Comparison of ENCODE assay signal across 8 cellular contexts in the genomic region with DNA sequence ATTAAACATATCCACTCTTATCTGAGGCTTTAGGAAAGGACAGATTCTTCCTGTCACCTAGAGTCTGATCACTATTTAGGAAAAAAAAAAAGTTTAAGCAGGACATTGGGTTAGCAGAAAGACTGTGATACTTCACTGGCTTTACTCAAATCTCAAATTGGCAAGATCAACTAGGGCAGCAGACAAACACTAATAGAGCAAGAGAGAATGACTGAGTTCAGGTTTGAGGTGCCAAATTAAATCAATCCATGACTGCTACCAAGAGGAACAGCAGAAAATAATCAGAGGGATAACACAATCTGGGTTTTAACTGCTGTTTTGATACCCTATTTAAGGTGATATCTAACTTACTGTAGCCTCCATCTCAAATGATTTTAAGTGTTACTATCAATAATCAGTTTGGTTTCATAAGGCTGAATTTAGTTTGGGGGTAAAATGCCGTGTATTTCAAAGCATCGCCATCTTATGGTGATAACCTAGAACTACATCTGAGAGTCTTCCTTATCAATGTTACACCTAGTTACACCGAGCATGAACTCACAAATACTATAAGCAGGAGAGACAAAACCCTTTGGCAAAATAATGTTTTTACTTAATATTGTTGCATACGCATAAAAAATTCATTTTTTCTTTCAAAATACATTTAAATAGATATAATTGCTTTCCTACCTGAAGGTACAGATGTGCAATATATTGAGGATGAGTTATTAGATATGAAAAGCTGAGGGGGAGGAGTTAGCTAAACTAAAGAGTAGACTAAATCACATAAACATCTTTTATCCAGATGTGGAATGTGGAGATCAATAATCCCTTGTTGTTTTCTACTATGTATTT.
A peak's percentile ranks its signal among the peaks of the same experiment; 100 is the strongest.
DNase-seq lines count a peak whose midpoint lies in the region; ATAC-seq and TF ChIP-seq lines count a peak whose summit lies in the region.

No MANE protein-coding gene starts in this region.

- no peak overlapping the region for H3K9ac ChIP-seq in OCI-LY3 (ENCODE audit: low read length)

- no peak overlapping the region for H2AFZ ChIP-seq in OCI-LY3 (ENCODE audit: low read depth, low read length)

- H3K27me3 Mint-ChIP-seq in glutamatergic neuron (ENCODE audit: unreplicated experiment) (no peaks in the 10 kb centered on the region), mesothelial cell of epicardium (ENCODE audit: low read depth) (peaks cover 22% of the 10 kb centered on the region)

- H3K4me1 ChIP-seq in DOHH2 (ENCODE audit: control insufficient read depth, low read length) (no peaks in the 10 kb centered on the region), OCI-LY3 (ENCODE audit: low read length) (no peaks in the 10 kb centered on the region)

- DNase-seq in glutamatergic neuron = no peak
- no peak for DNase-seq in amygdala (lab: John Stamatoyannopoulos, UW)
- DNase-seq in middle frontal gyrus (ENCODE audit: extremely low spot score, low spot score) = no peak
- no peak for DNase-seq in mesothelial cell of epicardium (ENCODE audit: low spot score in 2 of 2, unreplicated experiment in 2 of 2)

- no peaks in the 10 kb centered on the region for H3K36me3 ChIP-seq in DOHH2 (ENCODE audit: control insufficient read depth, low read length)
- H3K36me3 ChIP-seq in OCI-LY3 (replicated peaks; ENCODE audit: low read depth, low read length) = no peaks in the 10 kb centered on the region

- no peaks in the 10 kb centered on the region for H3K27me3 ChIP-seq in DOHH2 (ENCODE audit: control insufficient read depth, low read length)
- no peaks in the 10 kb centered on the region for H3K27me3 ChIP-seq in OCI-LY3 (ENCODE audit: low read depth, low read length)

- H3K36me3 Mint-ChIP-seq in glutamatergic neuron (ENCODE audit: unreplicated experiment) (no peaks in the 10 kb centered on the region), mesothelial cell of epicardium (no peaks in the 10 kb centered on the region)

- H3K79me2 ChIP-seq in DOHH2 (ENCODE audit: control insufficient read depth, low read length) = no peaks in the 10 kb centered on the region
- H3K79me2 ChIP-seq in OCI-LY3 (ENCODE audit: low read length) = no peaks in the 10 kb centered on the region

- H3K9me3 Mint-ChIP-seq in glutamatergic neuron (ENCODE audit: unreplicated experiment) (peaks cover 3% of the 10 kb centered on the region), mesothelial cell of epicardium (peaks cover 15% of the 10 kb centered on the region)

- H3K4me3 Mint-ChIP-seq in glutamatergic neuron (ENCODE audit: unreplicated experiment) (no peak overlapping the region), mesothelial cell of epicardium (no peak overlapping the region)

- no peaks in the 10 kb centered on the region for H3F3A ChIP-seq in DOHH2 (ENCODE audit: control insufficient read depth, insufficient read depth)

- TF ChIP-seq CTCF in DOHH2 (IDR thresholded peaks at IDR 0.05; ENCODE audit: low read depth, low read length, poor library complexity, severe bottlenecking) (peak; percentile 58), OCI-LY3 (IDR thresholded peaks at IDR 0.05; ENCODE audit: low read depth, low read length) (peak; percentile 64), glutamatergic neuron (IDR thresholded peaks at IDR 0.05; ENCODE audit: partially characterized antibody, unreplicated experiment) (peak; percentile 64), mesothelial cell of epicardium (IDR thresholded peaks at IDR 0.05; ENCODE audit: unreplicated experiment) (no peak)

- ATAC-seq in HG02981 (IDR thresholded peaks at IDR 0.05; ENCODE audit: unreplicated experiment) (peak; percentile 73), GM21529 (IDR thresholded peaks at IDR 0.05; ENCODE audit: unreplicated experiment) (no peak)

- H3K27ac Mint-ChIP-seq in glutamatergic neuron (ENCODE audit: unreplicated experiment) = no peak overlapping the region
- H3K27ac Mint-ChIP-seq in mesothelial cell of epicardium = no peak overlapping the region

- H3K4me1 Mint-ChIP-seq in glutamatergic neuron (ENCODE audit: low read depth, unreplicated experiment) (no peaks in the 10 kb centered on the region), mesothelial cell of epicardium (peaks cover 2% of the 10 kb centered on the region)

- no peak overlapping the region for H3K4me3 ChIP-seq in DOHH2 (ENCODE audit: low read length)
- no peak overlapping the region for H3K4me3 ChIP-seq in OCI-LY3 (ENCODE audit: low read length)

- no peaks in the 10 kb centered on the region for H4K20me1 ChIP-seq in DOHH2 (ENCODE audit: control insufficient read depth, insufficient read depth, low read depth, low read length)
- no peaks in the 10 kb centered on the region for H4K20me1 ChIP-seq in OCI-LY3 (ENCODE audit: insufficient read depth, low read length)

- H3K27ac ChIP-seq in DOHH2 (ENCODE audit: low read depth, low read length) (no peak overlapping the region), OCI-LY3 (ENCODE audit: low read length) (no peak overlapping the region)

- H3K9me3 ChIP-seq in DOHH2 (ENCODE audit: control insufficient read depth, insufficient read depth, low read length) = no peaks in the 10 kb centered on the region
- no peaks in the 10 kb centered on the region for H3K9me3 ChIP-seq in OCI-LY3 (ENCODE audit: insufficient read depth, low read length)

- H3K9me2 ChIP-seq in DOHH2 (replicated peaks; ENCODE audit: control insufficient read depth, low read length) = no peaks in the 10 kb centered on the region

- H3K4me2 ChIP-seq in DOHH2 (ENCODE audit: low read length) = no peak overlapping the region
- peak overlapping the region; percentile 39; the same call in 1 of the 2 replicates for H3K4me2 ChIP-seq in OCI-LY3 (ENCODE audit: low read length)
